In genomic region chr12:51246254-51246853, GRCh38 we compare ENCODE assay signal across 8 cellular contexts. TPM values are rescaled to one million over a fixed set of nuclear protein-coding genes. Genes with fewer than 3 reads are reported as not detected.
DNase-seq lines count a peak whose midpoint lies in the region; ATAC-seq and TF ChIP-seq lines count a peak whose summit lies in the region.

No MANE protein-coding gene starts in this region.

- intact Hi-C loops in lower leg skin (cut with DNase I; ENCODE audit: low total_unique reads), result no loop called here

- no peak for TF ChIP-seq POLR2A in lower leg skin (IDR thresholded peaks at IDR 0.05)

- no peak overlapping the region for H3K4me3 ChIP-seq in BE2C (ENCODE audit: low read depth, low read length)
- H3K4me3 ChIP-seq in lower leg skin (ENCODE audit: low read depth, poor library complexity, severe bottlenecking), result no peak overlapping the region

- H3K27ac ChIP-seq in VCaP (peak overlapping the region; percentile 87), foreskin keratinocyte (no peak overlapping the region)

- H3K4me1 ChIP-seq in BE2C (peaks cover 6% of the 10 kb centered on the region; the same call in 1 of the 2 replicates), foreskin keratinocyte (no peaks in the 10 kb centered on the region)

- H3K27me3 ChIP-seq in BE2C, result no peaks in the 10 kb centered on the region
- H3K27me3 ChIP-seq in foreskin keratinocyte, result no peaks in the 10 kb centered on the region

- DNase-seq in BE2C, result peak; percentile 26
- peak; percentile 39 for DNase-seq in HT-29 (ENCODE audit: low spot score)
- DNase-seq in foreskin keratinocyte, result no peak
- DNase-seq in stimulated activated CD4-positive, alpha-beta T cell treated with anti-CD3 and anti-CD28 coated beads, Interleukin-2, amount 100 ng/mL, for 24 hours, result peak; percentile 23 to 31
- DNase-seq in NCI-H1105 (lab: John Stamatoyannopoulos, UW), result no peak
- DNase-seq in lower leg skin (ENCODE audit: low spot score in 2 of 2), result no peak
- no peak for DNase-seq in SW 1271 (lab: John Stamatoyannopoulos, UW)

- WGBS in lower leg skin, 2 donors, result 42 to 58% methylated on average over 7 of the region's 7 CpGs

- ATAC-seq in foreskin keratinocyte, result no peak

- peaks cover 23% of the 10 kb centered on the region for H3K36me3 ChIP-seq in BE2C

- TF ChIP-seq CTCF in BE2C (IDR thresholded peaks at IDR 0.05; ENCODE audit: low read depth, low read length) (peak; percentile 45), VCaP (conservative IDR thresholded peaks at IDR 0.05) (peak; percentile 67), foreskin keratinocyte (conservative IDR thresholded peaks at IDR 0.05) (peak; percentile 36), lower leg skin (IDR thresholded peaks at IDR 0.05) (no peak)

- no peaks in the 10 kb centered on the region for H3K9me3 ChIP-seq in BE2C

RNA-seq across cellular contexts. Expression of gene DAZAP2, which starts 7.7 kb away (rescaled TPM):
- polyA plus RNA-seq in BE2C (2012; ENCODE audit: insufficient read depth, insufficient read length, low read depth), result 320 TPM
- 174 and 187 TPM in 2 replicates for total RNA-seq in HT-29 (2014; rRNA removed; shearing (Covaris generic))
- 145 and 152 TPM in 2 replicates for total RNA-seq in foreskin keratinocyte
- 91.0 and 105 TPM in 2 replicates for polyA plus RNA-seq in foreskin keratinocyte
- 100 to 1,000 TPM; 172 to 424 (median 256) TPM for total RNA-seq in lower leg skin

RNA-seq across cellular contexts. Expression of gene SMAGP, which starts 23.9 kb away (rescaled TPM):
- 5.8 TPM for polyA plus RNA-seq in BE2C (2012; ENCODE audit: insufficient read depth, insufficient read length, low read depth)
- 93.2 and 125 TPM in 2 replicates for total RNA-seq in HT-29 (2014; rRNA removed; shearing (Covaris generic))
- total RNA-seq in foreskin keratinocyte (30.9 and 35.1 TPM in 2 replicates), lower leg skin (10 to 100 TPM; 30.0 to 57.2 (median 44.9) TPM)
- polyA plus RNA-seq in foreskin keratinocyte, result 41.6 and 44.9 TPM in 2 replicates

RNA-seq across cellular contexts. Expression of gene POU6F1, which starts 28.5 kb away (rescaled TPM):
- 13.6 TPM for polyA plus RNA-seq in BE2C (2012; ENCODE audit: insufficient read depth, insufficient read length, low read depth)
- 0.05 TPM in 1 of 2 replicates, not detected in the other for total RNA-seq in HT-29 (2014; rRNA removed; shearing (Covaris generic))
- total RNA-seq in foreskin keratinocyte, result 1.1 and 1.3 TPM in 2 replicates
- polyA plus RNA-seq in foreskin keratinocyte, result 0.60 and 1.1 TPM in 2 replicates
- 10 to 100 TPM in 2 of 4 donors, 1 to 10 TPM in 2; 5.5 to 20.2 (median 10.6) TPM for total RNA-seq in lower leg skin

Comparison
In these comparisons a context has a peak if more than half of its experiments do, and no peak if none do; other contexts are left out.
1. DNase-seq: peak in BE2C (single experiment), HT-29 (single experiment) and stimulated activated CD4-positive, alpha-beta T cell treated with anti-CD3 and anti-CD28 coated beads, Interleukin-2, amount 100 ng/mL, for 24 hours (2 of 2); none in foreskin keratinocyte (0 of 2), NCI-H1105 (single experiment), lower leg skin (0 of 2) and SW 1271 (0 of 2).
2. CTCF ChIP-seq: peak in BE2C (single experiment), VCaP (single experiment) and foreskin keratinocyte (single experiment); none in lower leg skin (0 of 3).